ENCODE assay signal across 9 cellular contexts in genomic region chr4:158255727-158256324, GRCh38. TPM values are rescaled to one million over a fixed set of nuclear protein-coding genes. Genes with fewer than 3 reads are reported as not detected.
DNase-seq lines count a peak whose midpoint lies in the region; ATAC-seq and TF ChIP-seq lines count a peak whose summit lies in the region.
"Had no signal": no experiment of that assay in that cellular context is flagged by ENCODE, and none has a peak within 500 bp of the region (broad histone marks: within the 10 kb centered on the region; RNA-seq: fewer than 3 reads in every experiment).

No MANE protein-coding gene starts in this region.

- H3K4me1 ChIP-seq in H9 (ENCODE audit: insufficient read depth, low read length) (peaks cover 5% of the 10 kb centered on the region; the same call in 1 of the 2 replicates), gastroesophageal sphincter (peaks cover 0 to 6% (median 0%) of the 10 kb centered on the region in 3 donors), sigmoid colon (peaks cover 0 to 4% (median 0%) of the 10 kb centered on the region in 4 donors)

- H3K14ac ChIP-seq in H9 (ENCODE audit: insufficient read depth, low read length): no peak overlapping the region

- no peak overlapping the region for H3K27ac Mint-ChIP-seq in H9
- H3K27ac Mint-ChIP-seq: CD4-positive, CD25-positive, alpha-beta regulatory T cell had no signal

- H3K23me2 ChIP-seq in H9 (ENCODE audit: insufficient read length, low read depth, low read length, poor library complexity, severe bottlenecking): no peaks in the 10 kb centered on the region

- H2BK12ac ChIP-seq in H9 (ENCODE audit: insufficient read length, low read depth, low read length): no peak overlapping the region

- TF ChIP-seq POLR2A in gastroesophageal sphincter (IDR thresholded peaks at IDR 0.05) (no peak), sigmoid colon (IDR thresholded peaks at IDR 0.05) (no peak)

- no peaks in the 10 kb centered on the region for H3K36me3 Mint-ChIP-seq in H9 (ENCODE audit: insufficient read depth in 1 of 3, low read depth in 3 of 3)
- H3K36me3 Mint-ChIP-seq: CD4-positive, CD25-positive, alpha-beta regulatory T cell had no signal

- H3K23ac ChIP-seq in H9 (ENCODE audit: insufficient read length, low read depth, low read length): no peak overlapping the region

- no peaks in the 10 kb centered on the region for H3K9me2 ChIP-seq in SU-DHL-6 (replicated peaks; ENCODE audit: insufficient read depth, low read length)

- H3K4me1 Mint-ChIP-seq in H9: peaks cover 22 to 26% of the 10 kb centered on the region in 2 experiments

- H3K9me3 ChIP-seq in H9 (ENCODE audit: control insufficient read depth, low read depth, low read length): no peaks in the 10 kb centered on the region
- H3K9me3 ChIP-seq in SU-DHL-6 (ENCODE audit: insufficient read depth, low read length): no peaks in the 10 kb centered on the region
- no peaks in the 10 kb centered on the region for H3K9me3 ChIP-seq in gastroesophageal sphincter
- no peaks in the 10 kb centered on the region for H3K9me3 ChIP-seq in sigmoid colon

- H3K4ac ChIP-seq in H9 (ENCODE audit: low read depth, low read length): no peak overlapping the region

- H2AK5ac ChIP-seq in H9 (ENCODE audit: insufficient read length, low read length): no peak overlapping the region

- H3K9ac ChIP-seq in H9 (ENCODE audit: extremely low read depth, insufficient read length, low read length): no peak overlapping the region
- no peak overlapping the region for H3K9ac ChIP-seq in SU-DHL-6 (ENCODE audit: low read length)

- no peaks in the 10 kb centered on the region for H3F3A ChIP-seq in SU-DHL-6 (ENCODE audit: insufficient read depth)

- H3K4me3 ChIP-seq in SU-DHL-6 (ENCODE audit: insufficient read depth, low read length, poor library complexity, severe bottlenecking) (no peak overlapping the region), gastroesophageal sphincter (no peak overlapping the region), sigmoid colon (no peak overlapping the region)

- H3K56ac ChIP-seq in H9 (ENCODE audit: insufficient read length, low read depth, low read length): no peak overlapping the region

- H2BK20ac ChIP-seq in H9 (ENCODE audit: low read depth, low read length, poor library complexity, severe bottlenecking): no peak overlapping the region

- no peak overlapping the region for H4K91ac ChIP-seq in H9 (ENCODE audit: insufficient read length, low read depth, low read length)

- H3K4me3 Mint-ChIP-seq in H9: no peak overlapping the region
- H3K4me3 Mint-ChIP-seq: CD4-positive, CD25-positive, alpha-beta regulatory T cell had no signal

- no peak overlapping the region for H3T11ph ChIP-seq in H9 (ENCODE audit: low read length)

- H3K36me3 ChIP-seq in SU-DHL-6 (ENCODE audit: low read length) (no peaks in the 10 kb centered on the region), gastroesophageal sphincter (no peaks in the 10 kb centered on the region), sigmoid colon (no peaks in the 10 kb centered on the region)

- H3K79me2 ChIP-seq in H9 (ENCODE audit: insufficient read depth, low read length) (no peaks in the 10 kb centered on the region), SU-DHL-6 (ENCODE audit: insufficient read depth, low read length) (no peaks in the 10 kb centered on the region)

- TF ChIP-seq EP300 in gastroesophageal sphincter (IDR thresholded peaks at IDR 0.05) (no peak), sigmoid colon (IDR thresholded peaks at IDR 0.05) (no peak)

- H3K18ac ChIP-seq in H9 (ENCODE audit: insufficient read length, low read depth, low read length): no peak overlapping the region

- intact Hi-C loops in sigmoid colon (cut with DNase I): loop anchor here (1.0 to 10.0 kb wide), 3 partner anchors 81 to 369 kb away; partner anchors contain the start of gene GASK1B

- TF ChIP-seq CTCF in H9 (conservative IDR thresholded peaks at IDR 0.05) (peak; percentile 75), LNCAP (IDR thresholded peaks at IDR 0.05) (peak; percentile 75), SU-DHL-6 (IDR thresholded peaks at IDR 0.05; ENCODE audit: insufficient read depth, low read length, poor library complexity, severe bottlenecking) (peak; percentile 54), gastroesophageal sphincter (IDR thresholded peaks at IDR 0.05) (peak; percentile 56 to 76 (median 67)), sigmoid colon (IDR thresholded peaks at IDR 0.05) (peak in 3 of 4 experiments; percentile 54 to 74 (median 61))

- H3K27ac ChIP-seq in H9 (ENCODE audit: insufficient read length, low read depth, low read length) (no peak overlapping the region), SU-DHL-6 (ENCODE audit: low read depth, low read length) (no peak overlapping the region), gastroesophageal sphincter (no peak overlapping the region), sigmoid colon (no peak overlapping the region)

- H2BK5ac ChIP-seq in H9 (ENCODE audit: insufficient read length, low read length): no peak overlapping the region

- H4K8ac ChIP-seq in H9 (replicated peaks; ENCODE audit: insufficient read length, low read depth, low read length): no peak overlapping the region

- WGBS in H9 (ENCODE audit: extremely low coverage, insufficient read length, low lambda C conversion rate): no CpG with 5 or more reads among the region's 3 CpGs
- WGBS in gastroesophageal sphincter (ENCODE audit: low coverage in 1 of 2), 2 donors: 36 to 37% methylated on average over 3 of the region's 3 CpGs
- 42 to 44% methylated on average over 3 of the region's 3 CpGs for WGBS in sigmoid colon, 2 donors

- peak; percentile 50 for ATAC-seq in gastroesophageal sphincter

- no peaks in the 10 kb centered on the region for H3K27me3 Mint-ChIP-seq in H9 (ENCODE audit: low read depth)

- no peaks in the 10 kb centered on the region for H3K79me1 ChIP-seq in H9 (ENCODE audit: insufficient read depth, low read depth, low read length, poor library complexity, severe bottlenecking)

- no peaks in the 10 kb centered on the region for H3K9me3 Mint-ChIP-seq in H9
- H3K9me3 Mint-ChIP-seq: CD4-positive, CD25-positive, alpha-beta regulatory T cell had no signal

- peak; percentile 29 for DNase-seq in NCI-H2171 treated with DMSO at 0.1 percent for 48 hours (lab: John Stamatoyannopoulos, UW)
- DNase-seq in NCI-H2171 (lab: John Stamatoyannopoulos, UW): no peak
- DNase-seq in H9: no peak
- DNase-seq in sigmoid colon: no peak
- DNase-seq in middle frontal gyrus (ENCODE audit: extremely low spot score, low spot score): no peak

- H4K5ac ChIP-seq in H9 (ENCODE audit: insufficient read length, low read depth, low read length): no peak overlapping the region

- H3K4me2 ChIP-seq in H9 (ENCODE audit: insufficient read depth, insufficient read length, low read length) (no peak overlapping the region), SU-DHL-6 (ENCODE audit: low read depth, low read length, poor library complexity, severe bottlenecking) (no peak overlapping the region)

- H3K27me3 ChIP-seq in H9 (ENCODE audit: insufficient read depth, low read length): no peaks in the 10 kb centered on the region
- no peaks in the 10 kb centered on the region for H3K27me3 ChIP-seq in SU-DHL-6 (ENCODE audit: low read length)
- no peaks in the 10 kb centered on the region for H3K27me3 ChIP-seq in gastroesophageal sphincter
- H3K27me3 ChIP-seq in sigmoid colon: no peaks in the 10 kb centered on the region

- no peak overlapping the region for H2AFZ ChIP-seq in H9 (ENCODE audit: low read length)
- no peak overlapping the region for H2AFZ ChIP-seq in SU-DHL-6 (ENCODE audit: low read depth, low read length, severe bottlenecking)

- H4K20me1 ChIP-seq in H9 (ENCODE audit: control insufficient read depth, insufficient read depth, insufficient read length) (no peaks in the 10 kb centered on the region), SU-DHL-6 (ENCODE audit: low read depth, low read length) (no peaks in the 10 kb centered on the region)

- no peak overlapping the region for H2BK15ac ChIP-seq in H9 (ENCODE audit: low read depth, low read length)

- H2BK120ac ChIP-seq in H9 (ENCODE audit: low read depth, low read length, poor library complexity, severe bottlenecking): no peak overlapping the region

RNA-seq across cellular contexts. Expression of gene TMEM144, which starts 45.5 kb away (rescaled TPM):
- total RNA-seq in H9 (2021) (3.4 and 3.6 TPM in 2 replicates), gastroesophageal sphincter (10 to 100 TPM in 1 of 4 donors, 1 to 10 TPM in 3; 3.9 to 13.4 (median 6.3) TPM), sigmoid colon (10 to 100 TPM in 1 of 4 donors, 1 to 10 TPM in 3; 3.5 to 12.1 (median 8.0) TPM)
- polyA plus RNA-seq in sigmoid colon: 1 to 10 TPM; 6.0 to 7.9 (median 6.4) TPM
- total RNA-seq: CD4-positive, CD25-positive, alpha-beta regulatory T cell had no signal
- polyA plus RNA-seq: CD4-positive, CD25-positive, alpha-beta regulatory T cell had no signal
